In genomic region chr9:2620876-2621677, GRCh38 we compare ENCODE assay signal across 1 cellular context.
TF ChIP-seq lines count a peak whose summit lies in the region.

No MANE protein-coding gene starts in this region.

TF ChIP-seq in HepG2, 621 proteins besides CTCF, POLR2A, EP300 and RAD21 (continued from another document and continues in another):
- TF ChIP-seq ZNF710 (CRISPR knock-in tag; IDR thresholded peaks at IDR 0.05; ENCODE audit: borderline replicate concordance) (no peak), ZNF550 (CRISPR knock-in tag; IDR thresholded peaks at IDR 0.05; ENCODE audit: borderline replicate concordance) (no peak), FIP1L1 (IDR thresholded peaks at IDR 0.05; ENCODE audit: borderline replicate concordance, insufficient read depth, low read depth, low read length) (no peak), HNF4G (IDR thresholded peaks at IDR 0.05; ENCODE audit: borderline replicate concordance, low read depth, low read length) (no peak), HNF4G (CRISPR knock-in tag; IDR thresholded peaks at IDR 0.05; ENCODE audit: borderline replicate concordance, low read depth) (no peak), RFX1 (IDR thresholded peaks at IDR 0.05) (no peak), ZBTB8A (CRISPR knock-in tag; IDR thresholded peaks at IDR 0.05; ENCODE audit: borderline replicate concordance, low read depth) (no peak), ZBTB44 (CRISPR knock-in tag; IDR thresholded peaks at IDR 0.05) (no peak), ZNF597 (CRISPR knock-in tag; IDR thresholded peaks at IDR 0.05) (no peak), DMTF1 (CRISPR knock-in tag; IDR thresholded peaks at IDR 0.05) (no peak), JUND (CRISPR knock-in tag; IDR thresholded peaks at IDR 0.05) (0 out of 2 replicates have a peak, but pooled peaks have one; percentile 22), JUNB (CRISPR knock-in tag; IDR thresholded peaks at IDR 0.05; ENCODE audit: borderline replicate concordance) (no peak), ZNF605 (CRISPR knock-in tag; IDR thresholded peaks at IDR 0.05) (no peak), PCBP1 (IDR thresholded peaks at IDR 0.05; ENCODE audit: borderline replicate concordance, low read depth, low read length) (0 out of 2 replicates have a peak, but pooled peaks have one; percentile 20), MYPOP (CRISPR knock-in tag; IDR thresholded peaks at IDR 0.05) (peak; percentile 58; the same call in 1 of the 2 replicates), ZNF557 (CRISPR knock-in tag; IDR thresholded peaks at IDR 0.05) (no peak), ZNF230 (CRISPR knock-in tag; IDR thresholded peaks at IDR 0.05) (no peak), THRA (CRISPR knock-in tag; IDR thresholded peaks at IDR 0.05; ENCODE audit: borderline replicate concordance) (no peak), RAD51 (IDR thresholded peaks at IDR 0.05; ENCODE audit: borderline replicate concordance) (no peak), EED (CRISPR knock-in tag; IDR thresholded peaks at IDR 0.05) (peak; percentile 47; the same call in 1 of the 2 replicates), ZNF562 (CRISPR knock-in tag; IDR thresholded peaks at IDR 0.05; ENCODE audit: borderline replicate concordance) (no peak), ZNF724P (CRISPR knock-in tag; IDR thresholded peaks at IDR 0.05; ENCODE audit: borderline replicate concordance) (peak; percentile 65; the same call in 1 of the 2 replicates), ZNF33A (CRISPR knock-in tag; IDR thresholded peaks at IDR 0.05; ENCODE audit: borderline replicate concordance) (no peak), SUZ12 (IDR thresholded peaks at IDR 0.05; ENCODE audit: low read depth, low read length) (no peak), KLF6 (CRISPR knock-in tag; IDR thresholded peaks at IDR 0.05) (peak; percentile 78), ZMYM2 (CRISPR knock-in tag; IDR thresholded peaks at IDR 0.05) (no peak), ZNF709 (CRISPR knock-in tag; IDR thresholded peaks at IDR 0.05) (no peak), ZNF629 (CRISPR knock-in tag; conservative IDR thresholded peaks at IDR 0.05) (no peak), NPAS2 (CRISPR knock-in tag; IDR thresholded peaks at IDR 0.05; ENCODE audit: borderline replicate concordance) (no peak), ZNF318 (CRISPR knock-in tag; IDR thresholded peaks at IDR 0.05) (no peak), CENPX (CRISPR knock-in tag; IDR thresholded peaks at IDR 0.05) (no peak), ZNF660 (CRISPR knock-in tag; IDR thresholded peaks at IDR 0.05; ENCODE audit: borderline replicate concordance, low read depth) (no peak), ELK4 (CRISPR knock-in tag; IDR thresholded peaks at IDR 0.05; ENCODE audit: borderline replicate concordance) (no peak), DZIP1 (CRISPR knock-in tag; IDR thresholded peaks at IDR 0.05) (no peak), MEIS2 (CRISPR knock-in tag; IDR thresholded peaks at IDR 0.05) (no peak), KAT2B (IDR thresholded peaks at IDR 0.05; ENCODE audit: borderline replicate concordance, low read depth, low read length) (no peak), ZNF749 (CRISPR knock-in tag; IDR thresholded peaks at IDR 0.05; ENCODE audit: borderline replicate concordance) (peak; percentile 53; the same call in 1 of the 2 replicates), ZNF776 (CRISPR knock-in tag; IDR thresholded peaks at IDR 0.05) (no peak), GATAD1 (CRISPR knock-in tag; IDR thresholded peaks at IDR 0.05) (0 out of 2 replicates have a peak, but pooled peaks have one; percentile 18)
